ENCODE assay signal across 9 cellular contexts in the genomic region with DNA sequence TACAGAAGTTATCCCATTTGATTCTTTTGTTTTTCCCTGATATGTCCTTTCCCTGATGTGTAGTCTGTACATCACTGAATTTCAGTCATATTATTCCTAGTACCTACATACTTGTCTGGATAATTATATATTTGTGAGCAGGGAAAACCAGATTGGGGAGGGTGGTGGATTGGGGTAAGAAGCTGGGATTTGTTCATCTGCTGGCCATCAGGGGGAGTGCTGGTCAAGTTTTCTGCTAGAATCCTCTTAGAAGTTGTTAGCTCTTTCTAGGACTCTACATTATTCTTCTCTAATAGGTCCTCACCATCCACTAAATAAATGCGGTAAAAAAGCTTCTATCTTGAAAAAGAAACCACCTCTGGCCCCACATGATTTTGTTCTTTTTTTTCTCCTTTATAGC.
A peak's percentile ranks its signal among the peaks of the same experiment; 100 is the strongest.
DNase-seq lines count a peak whose midpoint lies in the region; ATAC-seq and TF ChIP-seq lines count a peak whose summit lies in the region.
"Had no signal": no experiment of that assay in that cellular context is flagged by ENCODE, and none has a peak within 500 bp of the region (broad histone marks: within the 10 kb centered on the region; RNA-seq: fewer than 3 reads in every experiment).

No MANE protein-coding gene starts in this region.

- no peak for ATAC-seq in activated CD4-positive, alpha-beta T cell treated with anti-CD3 and anti-CD28 coated beads for 36 hours
- peak; percentile 75 for ATAC-seq in GM21576 (IDR thresholded peaks at IDR 0.05; ENCODE audit: unreplicated experiment)
- no peak for ATAC-seq in Right ventricle myocardium superior (ENCODE audit: poor library complexity)

- no peak overlapping the region for H3K4me3 Mint-ChIP-seq in activated CD4-positive, alpha-beta T cell treated with anti-CD3 and anti-CD28 coated beads for 36 hours
- H3K4me3 Mint-ChIP-seq: activated naive CD8-positive, alpha-beta T cell had no signal

- H3K9me3 Mint-ChIP-seq in activated CD4-positive, alpha-beta T cell treated with anti-CD3 and anti-CD28 coated beads for 36 hours (ENCODE audit: low read depth) = no peaks in the 10 kb centered on the region

- no peaks in the 10 kb centered on the region for H3K9me3 ChIP-seq in liver (ENCODE audit: control insufficient read depth in 4 of 4, low read length in 3 of 4)

- DNase-seq in activated CD4-positive, alpha-beta T cell treated with anti-CD3 and anti-CD28 coated beads for 36 hours = peak; percentile 37
- no peak for DNase-seq in activated CD4-positive, alpha-beta T cell treated with anti-CD3 and anti-CD28 coated beads for 4 hours
- peak; percentile 37 for DNase-seq in NCI-H1105 treated with DMSO at 0.1 percent for 48 hours (lab: John Stamatoyannopoulos, UW)
- DNase-seq in astrocyte of the hippocampus (ENCODE audit: low read depth, low spot score) = peak; percentile 11
- no peak for DNase-seq in activated CD4-positive, CD25-positive, alpha-beta regulatory T cell treated with anti-CD3 and anti-CD28 coated beads, Interleukin-2, amount 50 U/mL, for 72 hours
- DNase-seq in Right ventricle myocardium superior = no peak

- no peak overlapping the region for H3K27ac ChIP-seq in liver (ENCODE audit: low read depth in 1 of 2, low read length in 2 of 2)

- peak; percentile 51 for TF ChIP-seq CTCF in liver (IDR thresholded peaks at IDR 0.05; ENCODE audit: low read depth, low read length, missing input control)

- H3K27ac Mint-ChIP-seq in activated CD4-positive, alpha-beta T cell treated with anti-CD3 and anti-CD28 coated beads for 36 hours = no peak overlapping the region
- H3K27ac Mint-ChIP-seq: activated naive CD8-positive, alpha-beta T cell had no signal

- no peaks in the 10 kb centered on the region for H3K4me1 Mint-ChIP-seq in activated CD4-positive, alpha-beta T cell treated with anti-CD3 and anti-CD28 coated beads for 36 hours

- H3K9ac ChIP-seq in liver (ENCODE audit: low read depth in 1 of 2, low read length in 2 of 2) = no peak overlapping the region

- no peaks in the 10 kb centered on the region for H3K36me3 ChIP-seq in liver (ENCODE audit: control insufficient read depth in 4 of 4, insufficient read depth in 3 of 4, low read depth in 1 of 4, low read length in 3 of 4)

- H3K27me3 ChIP-seq in liver (ENCODE audit: control insufficient read depth in 4 of 4, insufficient read depth in 4 of 4, low read length in 3 of 4) = no peaks in the 10 kb centered on the region

- peaks cover 6% of the 10 kb centered on the region for H3K27me3 Mint-ChIP-seq in activated CD4-positive, alpha-beta T cell treated with anti-CD3 and anti-CD28 coated beads for 36 hours

- H3K4me1 ChIP-seq in liver (ENCODE audit: control insufficient read depth in 4 of 4, insufficient read depth in 4 of 4, low read length in 3 of 4) = no peaks in the 10 kb centered on the region

- no peaks in the 10 kb centered on the region for H3K36me3 Mint-ChIP-seq in activated CD4-positive, alpha-beta T cell treated with anti-CD3 and anti-CD28 coated beads for 36 hours (ENCODE audit: low read depth)
- H3K36me3 Mint-ChIP-seq: activated naive CD8-positive, alpha-beta T cell had no signal

- peak; percentile 72 to 73 for TF ChIP-seq RAD21 in liver (IDR thresholded peaks at IDR 0.05)

- 32% methylated on average over 1 of the region's 1 CpG for WGBS in liver

- intact Hi-C loops in activated CD4-positive, alpha-beta T cell treated with anti-CD3 and anti-CD28 coated beads for 36 hours (cut with DNase I, micrococcal nuclease) = loop anchor here in 1 of 2 experiments (1.0 kb wide), 1 partner anchor 336 kb away; no protein-coding TSS in a partner anchor
- intact Hi-C loops in Right ventricle myocardium superior (cut with DNase I) = no loop called here

- CTCF ChIA-PET in activated CD4-positive, alpha-beta T cell treated with anti-CD3 and anti-CD28 coated beads for 36 hours (lab: Charles Lee) = interaction anchor here (0.8 to 1.2 kb wide), 4 partner anchors 15 to 337 kb away, joined by 3 to 7 read pairs (median 5); no protein-coding TSS in a partner anchor

- POLR2A ChIA-PET in activated CD4-positive, alpha-beta T cell treated with anti-CD3 and anti-CD28 coated beads for 36 hours (lab: Charles Lee) = no interaction called here

- no peak overlapping the region for H3K4me3 ChIP-seq in liver (ENCODE audit: low read depth in 1 of 3, low read length in 3 of 3)

TF ChIP-seq in liver, 16 proteins besides CTCF, POLR2A, EP300 and RAD21:
- TF ChIP-seq, protein P1, sequence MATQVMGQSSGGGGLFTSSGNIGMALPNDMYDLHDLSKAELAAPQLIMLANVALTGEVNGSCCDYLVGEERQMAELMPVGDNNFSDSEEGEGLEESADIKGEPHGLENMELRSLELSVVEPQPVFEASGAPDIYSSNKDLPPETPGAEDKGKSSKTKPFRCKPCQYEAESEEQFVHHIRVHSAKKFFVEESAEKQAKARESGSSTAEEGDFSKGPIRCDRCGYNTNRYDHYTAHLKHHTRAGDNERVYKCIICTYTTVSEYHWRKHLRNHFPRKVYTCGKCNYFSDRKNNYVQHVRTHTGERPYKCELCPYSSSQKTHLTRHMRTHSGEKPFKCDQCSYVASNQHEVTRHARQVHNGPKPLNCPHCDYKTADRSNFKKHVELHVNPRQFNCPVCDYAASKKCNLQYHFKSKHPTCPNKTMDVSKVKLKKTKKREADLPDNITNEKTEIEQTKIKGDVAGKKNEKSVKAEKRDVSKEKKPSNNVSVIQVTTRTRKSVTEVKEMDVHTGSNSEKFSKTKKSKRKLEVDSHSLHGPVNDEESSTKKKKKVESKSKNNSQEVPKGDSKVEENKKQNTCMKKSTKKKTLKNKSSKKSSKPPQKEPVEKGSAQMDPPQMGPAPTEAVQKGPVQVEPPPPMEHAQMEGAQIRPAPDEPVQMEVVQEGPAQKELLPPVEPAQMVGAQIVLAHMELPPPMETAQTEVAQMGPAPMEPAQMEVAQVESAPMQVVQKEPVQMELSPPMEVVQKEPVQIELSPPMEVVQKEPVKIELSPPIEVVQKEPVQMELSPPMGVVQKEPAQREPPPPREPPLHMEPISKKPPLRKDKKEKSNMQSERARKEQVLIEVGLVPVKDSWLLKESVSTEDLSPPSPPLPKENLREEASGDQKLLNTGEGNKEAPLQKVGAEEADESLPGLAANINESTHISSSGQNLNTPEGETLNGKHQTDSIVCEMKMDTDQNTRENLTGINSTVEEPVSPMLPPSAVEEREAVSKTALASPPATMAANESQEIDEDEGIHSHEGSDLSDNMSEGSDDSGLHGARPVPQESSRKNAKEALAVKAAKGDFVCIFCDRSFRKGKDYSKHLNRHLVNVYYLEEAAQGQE (IDR thresholded peaks at IDR 0.05) = no peak
- TF ChIP-seq SP1 (IDR thresholded peaks at IDR 0.05) (no peak), EGR1 (IDR thresholded peaks at IDR 0.05; ENCODE audit: low read depth in 2 of 2) (no peak), NR2F2 (IDR thresholded peaks at IDR 0.05) (no peak), RXRA (IDR thresholded peaks at IDR 0.05) (no peak), HNF4G (IDR thresholded peaks at IDR 0.05) (no peak), GABPA (IDR thresholded peaks at IDR 0.05 in 1 of 2, conservative IDR thresholded peaks at IDR 0.05 in 1 of 2) (no peak), HNF4A (conservative IDR thresholded peaks at IDR 0.05) (no peak)
- TF ChIP-seq, protein P2, sequence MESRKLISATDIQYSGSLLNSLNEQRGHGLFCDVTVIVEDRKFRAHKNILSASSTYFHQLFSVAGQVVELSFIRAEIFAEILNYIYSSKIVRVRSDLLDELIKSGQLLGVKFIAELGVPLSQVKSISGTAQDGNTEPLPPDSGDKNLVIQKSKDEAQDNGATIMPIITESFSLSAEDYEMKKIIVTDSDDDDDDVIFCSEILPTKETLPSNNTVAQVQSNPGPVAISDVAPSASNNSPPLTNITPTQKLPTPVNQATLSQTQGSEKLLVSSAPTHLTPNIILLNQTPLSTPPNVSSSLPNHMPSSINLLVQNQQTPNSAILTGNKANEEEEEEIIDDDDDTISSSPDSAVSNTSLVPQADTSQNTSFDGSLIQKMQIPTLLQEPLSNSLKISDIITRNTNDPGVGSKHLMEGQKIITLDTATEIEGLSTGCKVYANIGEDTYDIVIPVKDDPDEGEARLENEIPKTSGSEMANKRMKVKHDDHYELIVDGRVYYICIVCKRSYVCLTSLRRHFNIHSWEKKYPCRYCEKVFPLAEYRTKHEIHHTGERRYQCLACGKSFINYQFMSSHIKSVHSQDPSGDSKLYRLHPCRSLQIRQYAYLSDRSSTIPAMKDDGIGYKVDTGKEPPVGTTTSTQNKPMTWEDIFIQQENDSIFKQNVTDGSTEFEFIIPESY (IDR thresholded peaks at IDR 0.05) = no peak

Comparison
In these comparisons a context has a peak if more than half of its experiments do, and no peak if none do; other contexts are left out.
1. DNase-seq: peak in activated CD4-positive, alpha-beta T cell treated with anti-CD3 and anti-CD28 coated beads for 36 hours (single experiment), NCI-H1105 treated with DMSO at 0.1 percent for 48 hours (single experiment) and astrocyte of the hippocampus (single experiment); none in activated CD4-positive, alpha-beta T cell treated with anti-CD3 and anti-CD28 coated beads for 4 hours (0 of 2), activated CD4-positive, CD25-positive, alpha-beta regulatory T cell treated with anti-CD3 and anti-CD28 coated beads, Interleukin-2, amount 50 U/mL, for 72 hours (single experiment) and Right ventricle myocardium superior (single experiment).